9 cellular contexts compared by ENCODE assay signal in the genomic region with DNA sequence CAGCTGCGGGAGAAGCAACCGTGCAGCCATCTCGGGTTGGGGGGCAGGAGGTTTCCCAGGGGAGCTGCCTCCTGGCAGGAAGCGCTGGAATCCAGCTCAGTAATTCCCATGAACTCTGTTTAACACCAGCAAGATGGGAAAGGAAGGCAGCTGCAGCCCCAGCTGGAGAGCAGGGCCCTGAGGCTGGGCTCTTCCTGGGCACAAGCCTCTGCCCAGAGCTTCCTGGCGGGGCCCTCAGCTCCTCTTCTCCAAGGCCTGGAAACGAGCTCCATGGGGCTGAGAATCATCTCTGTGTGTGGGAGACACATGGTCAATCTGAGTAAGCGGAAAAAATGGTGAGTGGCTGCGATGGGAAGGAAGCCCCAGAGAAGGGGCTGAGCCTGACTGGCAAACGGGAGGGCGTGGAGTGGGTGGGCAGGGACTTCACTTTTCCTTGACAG. TPM values are rescaled to one million over a fixed set of nuclear protein-coding genes. Genes with fewer than 3 reads are reported as not detected.
A peak's percentile ranks its signal among the peaks of the same experiment; 100 is the strongest.
DNase-seq lines count a peak whose midpoint lies in the region; ATAC-seq and TF ChIP-seq lines count a peak whose summit lies in the region.
"Had no signal": no experiment of that assay in that cellular context is flagged by ENCODE, and none has a peak within 500 bp of the region (broad histone marks: within the 10 kb centered on the region; RNA-seq: fewer than 3 reads in every experiment).

No MANE protein-coding gene starts in this region.

- intact Hi-C loops in activated T-helper 1 cell treated with anti-CD3 and anti-CD28 coated beads, Interleukin-12 subunit alpha, Interleukin-12 subunit beta, Interleukin-2, Interleukin-4 antibody, amounts not matched to agents 30 ng/mL and 10 ng/mL and 1 ng/mL, durations not matched to agents 14 hours and 24 hours and 36 hours (cut with micrococcal nuclease) = loop anchor here (1.0 to 10.0 kb wide), 7 partner anchors 94 to 1319 kb away; partner anchors contain the start of genes BRD9, CLPTM1L and TRIP13
- intact Hi-C loops in natural killer cell (cut with micrococcal nuclease) = no loop called here

- peak overlapping the region in 10 of 11 experiments; percentile 25 to 88 (median 78); a peak in 19 of 22 replicates for H3K27ac ChIP-seq in BLaER1 treated with 17β-estradiol and CSF1 and Interleukin-3, amounts not matched to agents 10 nM and 100 nM

- H4K20me1 ChIP-seq in BLaER1 treated with 17β-estradiol and CSF1 and Interleukin-3, amounts not matched to agents 10 nM and 100 nM = peaks cover 12 to 40% (median 26%) of the 10 kb centered on the region in 11 experiments; a peak in 20 of 22 replicates
- H4K20me1 ChIP-seq in Loucy (ENCODE audit: insufficient read depth, low read length, poor library complexity, severe bottlenecking) = peaks cover 10% of the 10 kb centered on the region

- no peaks in the 10 kb centered on the region for H3K27me3 ChIP-seq in BLaER1 treated with 17β-estradiol and CSF1 and Interleukin-3, amounts not matched to agents 10 nM and 100 nM
- H3K27me3 ChIP-seq in Loucy (ENCODE audit: insufficient read depth, low read length, poor library complexity, severe bottlenecking) = no peaks in the 10 kb centered on the region

- TF ChIP-seq CTCF in Loucy (conservative IDR thresholded peaks at IDR 0.05; ENCODE audit: low read length) = no peak
- TF ChIP-seq CTCF in natural killer cell (IDR thresholded peaks at IDR 0.05) = no peak

- H3K27me3 Mint-ChIP-seq in activated T-helper 1 cell treated with anti-CD3 and anti-CD28 coated beads, Interleukin-12 subunit alpha, Interleukin-12 subunit beta, Interleukin-2, Interleukin-4 antibody, amounts not matched to agents 30 ng/mL and 10 ng/mL and 1 ng/mL, durations not matched to agents 14 hours and 24 hours and 36 hours (ENCODE audit: insufficient read depth) = no peaks in the 10 kb centered on the region
- no peaks in the 10 kb centered on the region for H3K27me3 Mint-ChIP-seq in natural killer cell (ENCODE audit: low read depth in 2 of 2)

- no peak for ATAC-seq in natural killer cell
- no peak for ATAC-seq in GM21529 (IDR thresholded peaks at IDR 0.05; ENCODE audit: unreplicated experiment)
- ATAC-seq in HG02798 (IDR thresholded peaks at IDR 0.05; ENCODE audit: poor library complexity, unreplicated experiment) = no peak

- peak overlapping the region; percentile 80 for H3K4me3 Mint-ChIP-seq in activated T-helper 1 cell treated with anti-CD3 and anti-CD28 coated beads, Interleukin-12 subunit alpha, Interleukin-12 subunit beta, Interleukin-2, Interleukin-4 antibody, amounts not matched to agents 30 ng/mL and 10 ng/mL and 1 ng/mL, durations not matched to agents 14 hours and 24 hours and 36 hours
- H3K4me3 Mint-ChIP-seq in natural killer cell = peak overlapping the region; percentile 76

- peaks cover 15% of the 10 kb centered on the region for H3K79me2 ChIP-seq in Loucy (ENCODE audit: insufficient read depth, low read length)

- no peaks in the 10 kb centered on the region for H3K9me3 Mint-ChIP-seq in activated T-helper 1 cell treated with anti-CD3 and anti-CD28 coated beads, Interleukin-12 subunit alpha, Interleukin-12 subunit beta, Interleukin-2, Interleukin-4 antibody, amounts not matched to agents 30 ng/mL and 10 ng/mL and 1 ng/mL, durations not matched to agents 14 hours and 24 hours and 36 hours
- H3K9me3 Mint-ChIP-seq in natural killer cell = no peaks in the 10 kb centered on the region

- peak overlapping the region in 9 of 11 experiments; percentile 15 to 72 (median 60); a peak in 15 of 22 replicates for H3K9ac ChIP-seq in BLaER1 treated with 17β-estradiol and CSF1 and Interleukin-3, amounts not matched to agents 10 nM and 100 nM
- H3K9ac ChIP-seq in Loucy (ENCODE audit: low read depth, low read length, poor library complexity, severe bottlenecking) = peak overlapping the region; percentile 38

- peaks cover 17 to 27% (median 25%) of the 10 kb centered on the region in 11 experiments for H3K36me3 ChIP-seq in BLaER1 treated with 17β-estradiol and CSF1 and Interleukin-3, amounts not matched to agents 10 nM and 100 nM
- H3K36me3 ChIP-seq in Loucy (ENCODE audit: insufficient read depth, low read length) = no peaks in the 10 kb centered on the region

- peaks cover 74 to 99% (median 96%) of the 10 kb centered on the region in 10 experiments for H3K4me1 ChIP-seq in BLaER1 treated with 17β-estradiol and CSF1 and Interleukin-3, amounts not matched to agents 10 nM and 100 nM
- peaks cover 35% of the 10 kb centered on the region for H3K4me1 ChIP-seq in Loucy (ENCODE audit: insufficient read depth, low read length, poor library complexity, severe bottlenecking)

- H3K4me1 Mint-ChIP-seq in activated T-helper 1 cell treated with anti-CD3 and anti-CD28 coated beads, Interleukin-12 subunit alpha, Interleukin-12 subunit beta, Interleukin-2, Interleukin-4 antibody, amounts not matched to agents 30 ng/mL and 10 ng/mL and 1 ng/mL, durations not matched to agents 14 hours and 24 hours and 36 hours (ENCODE audit: low read depth) = peaks cover 82% of the 10 kb centered on the region
- peaks cover 17 to 33% of the 10 kb centered on the region in 2 donors for H3K4me1 Mint-ChIP-seq in natural killer cell

- H3K4me2 ChIP-seq in BLaER1 treated with 17β-estradiol and CSF1 and Interleukin-3, amounts not matched to agents 10 nM and 100 nM = peak overlapping the region; percentile 64 to 94 (median 81)
- peak overlapping the region; percentile 52 for H3K4me2 ChIP-seq in Loucy (ENCODE audit: low read depth, low read length, poor library complexity, severe bottlenecking)

- H3K27ac Mint-ChIP-seq in activated T-helper 1 cell treated with anti-CD3 and anti-CD28 coated beads, Interleukin-12 subunit alpha, Interleukin-12 subunit beta, Interleukin-2, Interleukin-4 antibody, amounts not matched to agents 30 ng/mL and 10 ng/mL and 1 ng/mL, durations not matched to agents 14 hours and 24 hours and 36 hours = peak overlapping the region; percentile 96
- H3K27ac Mint-ChIP-seq in natural killer cell = peak overlapping the region; percentile 91 to 93

- peaks cover 27% of the 10 kb centered on the region for H3K36me3 Mint-ChIP-seq in activated T-helper 1 cell treated with anti-CD3 and anti-CD28 coated beads, Interleukin-12 subunit alpha, Interleukin-12 subunit beta, Interleukin-2, Interleukin-4 antibody, amounts not matched to agents 30 ng/mL and 10 ng/mL and 1 ng/mL, durations not matched to agents 14 hours and 24 hours and 36 hours (ENCODE audit: low read depth)
- no peaks in the 10 kb centered on the region for H3K36me3 Mint-ChIP-seq in natural killer cell

- 0 out of 20 replicates have a peak overlapping the region, but pooled peaks of 1 of the 10 experiments have one; percentile 39 for H3K4me3 ChIP-seq in BLaER1 treated with 17β-estradiol and CSF1 and Interleukin-3, amounts not matched to agents 10 nM and 100 nM
- no peak overlapping the region for H3K4me3 ChIP-seq in Loucy (ENCODE audit: low read length, poor library complexity, severe bottlenecking)

- H2AFZ ChIP-seq in Loucy (ENCODE audit: low read length) = no peak overlapping the region

- H3K9me3 ChIP-seq in BLaER1 treated with 17β-estradiol and CSF1 and Interleukin-3, amounts not matched to agents 10 nM and 100 nM (replicated peaks in 1 of 11) = no peaks in the 10 kb centered on the region
- H3K9me3 ChIP-seq in Loucy (ENCODE audit: insufficient read depth, low read depth, low read length) = no peaks in the 10 kb centered on the region

- DNase-seq in activated T-helper 1 cell treated with anti-CD3 and anti-CD28 coated beads, Interleukin-12 subunit alpha, Interleukin-12 subunit beta, Interleukin-2, Interleukin-4 antibody, amounts not matched to agents 30 ng/mL and 10 ng/mL and 1 ng/mL, durations not matched to agents 14 hours and 24 hours and 36 hours (ENCODE audit: low spot score) = no peak
- DNase-seq in natural killer cell (no peak), mucosa of gallbladder (ENCODE audit: low spot score) (no peak), NCI-H1694 treated with DMSO at 0.1 percent for 48 hours (lab: John Stamatoyannopoulos, UW) (no peak)
- DNase-seq: NCI-H2029 treated with DMSO at 0.1 percent for 48 hours had no signal

- no peaks in the 10 kb centered on the region for H3K9me2 ChIP-seq in Loucy (replicated peaks; ENCODE audit: low read depth, low read length)

- peaks cover 3% of the 10 kb centered on the region; the same call in 1 of the 2 replicates for H3F3A ChIP-seq in Loucy (ENCODE audit: low read depth)

RNA-seq across cellular contexts. Expression of gene MRPL36, which starts 6.3 kb away (rescaled TPM):
- 109 and 118 TPM in 2 replicates for total RNA-seq in activated T-helper 1 cell treated with anti-CD3 and anti-CD28 coated beads, Interleukin-12 subunit alpha, Interleukin-12 subunit beta, Interleukin-2, Interleukin-4 antibody, amounts not matched to agents 30 ng/mL and 10 ng/mL and 1 ng/mL, durations not matched to agents 14 hours and 24 hours and 36 hours
- 10 to 100 TPM; 14.1 to 21.2 (median 17.1) TPM for total RNA-seq in natural killer cell
- 33.7 TPM for total RNA-seq in mucosa of gallbladder

RNA-seq across cellular contexts. Expression of gene NDUFS6, which starts 7.9 kb away (rescaled TPM):
- total RNA-seq in activated T-helper 1 cell treated with anti-CD3 and anti-CD28 coated beads, Interleukin-12 subunit alpha, Interleukin-12 subunit beta, Interleukin-2, Interleukin-4 antibody, amounts not matched to agents 30 ng/mL and 10 ng/mL and 1 ng/mL, durations not matched to agents 14 hours and 24 hours and 36 hours = 40.3 and 41.5 TPM in 2 replicates
- 10 to 100 TPM; 19.2 to 25.9 (median 22.5) TPM for total RNA-seq in natural killer cell
- 33.2 TPM for total RNA-seq in mucosa of gallbladder
